ENCODE assay signal across 10 cellular contexts in genomic region chr13:91456837-91457236, GRCh38. TPM values are rescaled to one million over a fixed set of nuclear protein-coding genes. Genes with fewer than 3 reads are reported as not detected.
"Had no signal": no experiment of that assay in that cellular context is flagged by ENCODE, and none has a peak within 500 bp of the region (broad histone marks: within the 10 kb centered on the region; RNA-seq: fewer than 3 reads in every experiment).

No MANE protein-coding gene starts in this region.

- H3K36me3 ChIP-seq: HAP-1 had no signal

- H3K4me1 ChIP-seq: HAP-1 had no signal

- H3K27ac ChIP-seq: GM23248 had no signal

- DNase-seq: GM23248, GOT3, H7, H9, HCEC 1CT, HFFc6 had no signal

- H3K9me3 ChIP-seq: HAP-1 had no signal

- H3K4me2 ChIP-seq: GM23338 had no signal

- H3K4me3 ChIP-seq: GM23248, GM23338, HAP-1 had no signal

- ATAC-seq: GM23338, HCT116 had no signal

- H2AFZ ChIP-seq: GM23248, GM23338 had no signal

- FAIRE-seq: H54 had no signal

- H3K9ac ChIP-seq: GM23248 had no signal

RNA-seq across cellular contexts. Expression of gene GPC5, which starts 58.4 kb away (rescaled TPM):
- polyA plus RNA-seq: GM23248 had no signal
